Comparison of ENCODE assay signal across 8 cellular contexts in genomic region chr1:112674440-112674985, GRCh38. TPM values are rescaled to one million over a fixed set of nuclear protein-coding genes. Genes with fewer than 3 reads are reported as not detected.
DNase-seq lines count a peak whose midpoint lies in the region; ATAC-seq and TF ChIP-seq lines count a peak whose summit lies in the region.

TSS of gene MOV10 (plus strand) at chr1:112674659. CDS start at chr1:112674913, 254 bp downstream.

- DNase-seq in HT1080 (ENCODE audit: low read depth), result peak; percentile 66
- peak; percentile 91 for DNase-seq in OCI-M1 (lab: John Stamatoyannopoulos, UW)
- peak; percentile 44 for DNase-seq in activated T-cell treated with anti-CD3 and anti-CD28 coated beads, Interleukin-2, amount 50 U/mL, for 4 hours
- DNase-seq in myocyte (ENCODE audit: low read depth), result peak; percentile 80
- DNase-seq in stimulated activated naive CD4-positive, alpha-beta T cell (lab: John Stamatoyannopoulos, UW), result peak; percentile 33 to 81 (median 56)

- no peaks in the 10 kb centered on the region for H3K27me3 Mint-ChIP-seq in activated T-cell treated with anti-CD3 and anti-CD28 coated beads, Interleukin-2, amount 50 U/mL, for 4 hours (ENCODE audit: low read depth)

- H3K4me3 Mint-ChIP-seq in activated T-cell treated with anti-CD3 and anti-CD28 coated beads, Interleukin-2, amount 50 U/mL, for 4 hours, result peak within 1 kb of the TSS; percentile 95

- no peak for TF ChIP-seq CTCF in C4-2B (conservative IDR thresholded peaks at IDR 0.05)

- peaks cover 53% of the 10 kb centered on the region for H3K4me1 Mint-ChIP-seq in activated T-cell treated with anti-CD3 and anti-CD28 coated beads, Interleukin-2, amount 50 U/mL, for 4 hours (ENCODE audit: low read depth)

- H3K27ac ChIP-seq in C4-2B, result peak within 1 kb of the TSS; percentile 84

- ATAC-seq in GM19463 (IDR thresholded peaks at IDR 0.05; ENCODE audit: unreplicated experiment) (peak; percentile 63), esophagus mucosa (peak; percentile 68)
- ATAC-seq in activated T-cell treated with anti-CD3 and anti-CD28 coated beads, Interleukin-2, amount 50 U/mL, for 4 hours, result peak; percentile 63 to 64

- no peaks in the 10 kb centered on the region for H3K9me3 Mint-ChIP-seq in activated T-cell treated with anti-CD3 and anti-CD28 coated beads, Interleukin-2, amount 50 U/mL, for 4 hours

- peaks cover 32% of the 10 kb centered on the region for H3K36me3 Mint-ChIP-seq in activated T-cell treated with anti-CD3 and anti-CD28 coated beads, Interleukin-2, amount 50 U/mL, for 4 hours (ENCODE audit: insufficient read depth)

RNA-seq across cellular contexts. Expression of gene MOV10, which starts in this region (rescaled TPM):
- total RNA-seq in HT1080 (2014; rRNA removed; shearing (Covaris generic)), result 41.5 and 58.9 TPM in 2 replicates
- polyA plus RNA-seq in HT1080 (2015; cell fraction: cytosol; rRNA removed), result 22.2 and 24.7 TPM in 2 replicates
- 171 and 191 TPM in 2 replicates for polyA plus RNA-seq in HT1080 (2015; cell fraction: nucleus; rRNA removed)
- 10 to 100 TPM; 18.6 to 24.6 (median 20.8) TPM for total RNA-seq in activated T-cell treated with anti-CD3 and anti-CD28 coated beads, Interleukin-2, amount 50 U/mL, for 4 hours
- total RNA-seq in esophagus mucosa (50.2 TPM), myocyte (15.0 and 16.4 TPM in 2 replicates)
- 24.7 TPM for polyA plus RNA-seq in myocyte (2012)

Comparison
In these comparisons a context has a peak if more than half of its experiments do, and no peak if none do; other contexts are left out.
1. Peak in every context shown above with its lines: DNase-seq, ATAC-seq and H3K27ac ChIP-seq.